In genomic region chr4:89358935-89359364, GRCh38 we compare ENCODE assay signal across 18 cellular contexts. TPM values are rescaled to one million over a fixed set of nuclear protein-coding genes. Genes with fewer than 3 reads are reported as not detected.
"Had no signal": no experiment of that assay in that cellular context is flagged by ENCODE, and none has a peak within 500 bp of the region (broad histone marks: within the 10 kb centered on the region; RNA-seq: fewer than 3 reads in every experiment).

No MANE protein-coding gene starts in this region.

- H3K27me3 ChIP-seq: gastroesophageal sphincter, right atrium auricular region, sigmoid colon had no signal

- H3K27ac ChIP-seq: dorsolateral prefrontal cortex, gastroesophageal sphincter, right atrium auricular region, sigmoid colon, skin epidermis had no signal

- H3K9me3 ChIP-seq: gastroesophageal sphincter, right atrium auricular region, sigmoid colon had no signal

- FAIRE-seq: keratinocyte had no signal

- ATAC-seq: esophagus mucosa; gastroesophageal sphincter; left ventricle myocardium superior; naive thymus-derived CD4-positive, alpha-beta T cell had no signal

- DNase-seq: cortex of kidney; dorsolateral prefrontal cortex; effector CD8-positive, alpha-beta T cell; foreskin fibroblast; glutamatergic neuron; left ventricle myocardium superior; naive thymus-derived CD4-positive, alpha-beta T cell; nephron progenitor cell; sigmoid colon; stimulated activated CD4-positive, alpha-beta T cell treated with anti-CD3 and anti-CD28 coated beads, Interleukin-12 subunit alpha, Interleukin-12 subunit beta, amount 100 ng/mL, for 4 hours; stimulated activated naive CD4-positive, alpha-beta T cell; trophoblast cell had no signal

- H3K36me3 ChIP-seq: gastroesophageal sphincter, right atrium auricular region, sigmoid colon had no signal

- H3K4me3 ChIP-seq: dorsolateral prefrontal cortex, gastroesophageal sphincter, lung, right atrium auricular region, sigmoid colon, skin epidermis had no signal

- H3K4me1 ChIP-seq: gastroesophageal sphincter, right atrium auricular region, sigmoid colon had no signal

RNA-seq across cellular contexts. Expression of gene GPRIN3, which starts 51.4 kb away (rescaled TPM):
- polyA plus RNA-seq: keratinocyte had no signal
